25 cellular contexts compared by ENCODE assay signal in the genomic region with DNA sequence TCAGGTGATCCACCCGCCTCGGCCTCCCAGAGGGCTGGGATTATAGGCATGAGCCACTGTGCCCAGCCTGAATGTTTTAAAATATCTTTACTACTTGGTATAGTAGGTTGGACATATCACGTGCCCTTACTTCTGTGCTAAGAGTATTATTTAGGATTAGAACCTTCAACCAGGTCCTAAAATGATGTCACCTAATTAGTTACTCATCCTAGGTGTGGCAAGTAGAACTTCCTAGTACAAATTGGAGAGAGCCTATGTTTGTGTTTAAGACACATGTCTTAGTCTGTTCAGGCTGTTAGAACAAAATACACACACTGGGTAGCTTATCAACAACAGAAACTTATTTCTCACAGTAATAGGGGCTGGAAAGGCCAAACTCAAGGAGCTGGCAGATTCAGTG. TPM values are rescaled to one million over a fixed set of nuclear protein-coding genes. Genes with fewer than 3 reads are reported as not detected.
DNase-seq lines count a peak whose midpoint lies in the region; ATAC-seq and TF ChIP-seq lines count a peak whose summit lies in the region.
"Had no signal": no experiment of that assay in that cellular context is flagged by ENCODE, and none has a peak within 500 bp of the region (broad histone marks: within the 10 kb centered on the region; RNA-seq: fewer than 3 reads in every experiment).

No MANE protein-coding gene starts in this region.

- in situ Hi-C loops in mammary epithelial cell (cut with MboI; ENCODE audit: low sequenced_read_pairs in 2 of 2), result no loop called here

- no peak overlapping the region for H3K9ac ChIP-seq in mammary epithelial cell (ENCODE audit: insufficient read depth, low read length)

- no peak overlapping the region for H3K4me3 ChIP-seq in breast epithelium
- no peak overlapping the region for H3K4me3 ChIP-seq in mammary epithelial cell (replicated peaks in 1 of 3; ENCODE audit: insufficient read depth in 1 of 3, low read depth in 2 of 3, low read length in 3 of 3)
- no peak overlapping the region for H3K4me3 ChIP-seq in prostate gland
- H3K4me3 ChIP-seq: left lung, skin epidermis had no signal

- no peak for TF ChIP-seq POLR2A in breast epithelium (IDR thresholded peaks at IDR 0.05)
- TF ChIP-seq POLR2A in prostate gland (IDR thresholded peaks at IDR 0.05), result no peak

- ATAC-seq in foreskin keratinocyte, result peak; percentile 30
- ATAC-seq: effector memory CD8-positive, alpha-beta T cell; left lung; stimulated activated memory B cell treated with anti-CD40 and anti-IgM and Interleukin-4, amounts not matched to agents 10 μg/mL and 1 μg/mL and 100 μg/mL, for 72 hours had no signal

- no peaks in the 10 kb centered on the region for H3K79me2 ChIP-seq in mammary epithelial cell (ENCODE audit: insufficient read depth, low read length)

- CTCF ChIA-PET in mammary epithelial cell (lab: Charles Lee; ENCODE audit: low non-redundant PET), result no interaction called here

- WGBS in mammary epithelial cell (ENCODE audit: low coverage, missing lambda C conversion rate), result 96% methylated on average over 2 of the region's 3 CpGs
- 94% methylated on average over 3 of the region's 3 CpGs for WGBS in prostate gland

- H3K4me2 ChIP-seq in mammary epithelial cell (ENCODE audit: insufficient read depth, low read depth, low read length), result no peak overlapping the region

- TF ChIP-seq CTCF in breast epithelium (IDR thresholded peaks at IDR 0.05) (no peak), mammary epithelial cell (conservative IDR thresholded peaks at IDR 0.05 in 1 of 2, IDR thresholded peaks at IDR 0.05 in 1 of 2; ENCODE audit: extremely low read depth in 1 of 2, insufficient read depth in 1 of 2, low read depth in 1 of 2, low read length in 2 of 2) (no peak), foreskin keratinocyte (conservative IDR thresholded peaks at IDR 0.05) (no peak), prostate gland (IDR thresholded peaks at IDR 0.05) (no peak), GM10266 (IDR thresholded peaks at IDR 0.05; ENCODE audit: control insufficient read depth, insufficient read depth, low read depth, missing control alignments) (no peak)

- intact Hi-C loops in breast epithelium (cut with DNase I; ENCODE audit: low total_unique reads) (no loop called here), mammary epithelial cell (cut with micrococcal nuclease) (no loop called here), prostate gland (cut with DNase I) (no loop called here)

- H3K4me1 ChIP-seq in breast epithelium, result peaks cover 5 to 11% of the 10 kb centered on the region in 2 donors
- H3K4me1 ChIP-seq in mammary epithelial cell (ENCODE audit: insufficient read depth, low read length), result peaks cover 18% of the 10 kb centered on the region
- peaks cover 10% of the 10 kb centered on the region for H3K4me1 ChIP-seq in foreskin keratinocyte
- H3K4me1 ChIP-seq in prostate gland (replicated peaks), result peaks cover 7% of the 10 kb centered on the region
- H3K4me1 ChIP-seq: Caco-2 had no signal

- no peaks in the 10 kb centered on the region for H3K36me3 ChIP-seq in breast epithelium
- H3K36me3 ChIP-seq in mammary epithelial cell (ENCODE audit: insufficient read depth, low read length), result no peaks in the 10 kb centered on the region
- H3K36me3 ChIP-seq in prostate gland, result no peaks in the 10 kb centered on the region
- H3K36me3 ChIP-seq: brain microvascular endothelial cell, left lung had no signal

- no peak overlapping the region for H2AFZ ChIP-seq in mammary epithelial cell (ENCODE audit: low read depth, low read length)

- no TSS peak for BruUV-seq in mammary epithelial cell (replicated peaks; lab: Mats Ljungman, UMichigan)

- H3K27me3 ChIP-seq in breast epithelium (no peaks in the 10 kb centered on the region), mammary epithelial cell (ENCODE audit: insufficient read depth, low read length) (no peaks in the 10 kb centered on the region), foreskin keratinocyte (no peaks in the 10 kb centered on the region), prostate gland (replicated peaks; ENCODE audit: insufficient read depth) (no peaks in the 10 kb centered on the region)
- H3K27me3 ChIP-seq: brain microvascular endothelial cell, left lung had no signal

- H3K9me3 ChIP-seq in breast epithelium (no peaks in the 10 kb centered on the region), mammary epithelial cell (replicated peaks; ENCODE audit: insufficient read depth, low read length) (no peaks in the 10 kb centered on the region), prostate gland (no peaks in the 10 kb centered on the region)
- H3K9me3 ChIP-seq: Caco-2, left lung had no signal

- H3K27ac ChIP-seq in breast epithelium (peak overlapping the region; percentile 45 to 90), mammary epithelial cell (ENCODE audit: insufficient read depth, low read depth, low read length) (no peak overlapping the region), foreskin keratinocyte (no peak overlapping the region), prostate gland (peak overlapping the region; percentile 71 to 84)
- H3K27ac ChIP-seq: 22Rv1, brain microvascular endothelial cell, RWPE1 had no signal

- no peaks in the 10 kb centered on the region for H4K20me1 ChIP-seq in mammary epithelial cell (ENCODE audit: insufficient read depth, low read length)

- dilution Hi-C loops in mammary epithelial cell (cut with HindIII; ENCODE audit: low sequenced_read_pairs), result no loop called here

- DNase-seq in breast epithelium (ENCODE audit: low spot score in 2 of 2), result no peak
- DNase-seq in mammary epithelial cell, result no peak
- DNase-seq in foreskin keratinocyte, result no peak
- no peak for DNase-seq in prostate gland (ENCODE audit: low spot score)
- no peak for DNase-seq in activated effector memory CD4-positive, alpha-beta T cell treated with anti-CD3 and anti-CD28 coated beads, Interleukin-2, amount 50 U/mL, for 16 hours
- DNase-seq in activated naive CD4-positive, alpha-beta T cell (lab: John Stamatoyannopoulos, UW), result no peak
- DNase-seq in NCI-H69 (lab: John Stamatoyannopoulos, UW), result no peak
- DNase-seq in GM10266 (ENCODE audit: extremely low spot score), result no peak
- DNase-seq: activated B cell treated with CpG ODN at 0.5 μM for 24 hours; activated CD4-positive, alpha-beta T cell treated with anti-CD3 and anti-CD28 coated beads, Interleukin-2, amount 50 U/mL, for 4 hours; activated CD8-positive, alpha-beta memory T cell treated with anti-CD3 and anti-CD28 coated beads, Interleukin-2, amount 50 U/mL, for 4 hours; activated gamma-delta T cell; brain microvascular endothelial cell; Caco-2; effector memory CD8-positive, alpha-beta T cell; head of caudate nucleus; left lung; midbrain; NCI-H1417 treated with DMSO at 0.1 percent for 48 hours; NCI-H510A treated with DMSO at 0.1 percent for 48 hours; posterior cingulate gyrus had no signal

RNA-seq across cellular contexts. Expression of a gene that starts 51.5 kb away (rescaled TPM):
- total RNA-seq in breast epithelium (100 to 1,000 TPM; 268 to 516 (median 423) TPM), mammary epithelial cell (10 to 100 TPM; 88.6 to 92.5 TPM), foreskin keratinocyte (63.3 and 91.5 TPM in 2 replicates), prostate gland (100 to 1,000 TPM; 143 to 288 TPM)
- polyA plus RNA-seq in mammary epithelial cell (37.3 TPM), foreskin keratinocyte (33.6 and 41.8 TPM in 2 replicates)
- 122 TPM for polyA minus RNA-seq in mammary epithelial cell

Comparison
In these comparisons a context has a peak if more than half of its experiments do, and no peak if none do; other contexts are left out.
1. H3K27ac ChIP-seq: peak in breast epithelium (2 of 2) and prostate gland (2 of 2); none in mammary epithelial cell (single experiment) and foreskin keratinocyte (single experiment).